ENCODE assay signal across 10 cellular contexts in the genomic region with DNA sequence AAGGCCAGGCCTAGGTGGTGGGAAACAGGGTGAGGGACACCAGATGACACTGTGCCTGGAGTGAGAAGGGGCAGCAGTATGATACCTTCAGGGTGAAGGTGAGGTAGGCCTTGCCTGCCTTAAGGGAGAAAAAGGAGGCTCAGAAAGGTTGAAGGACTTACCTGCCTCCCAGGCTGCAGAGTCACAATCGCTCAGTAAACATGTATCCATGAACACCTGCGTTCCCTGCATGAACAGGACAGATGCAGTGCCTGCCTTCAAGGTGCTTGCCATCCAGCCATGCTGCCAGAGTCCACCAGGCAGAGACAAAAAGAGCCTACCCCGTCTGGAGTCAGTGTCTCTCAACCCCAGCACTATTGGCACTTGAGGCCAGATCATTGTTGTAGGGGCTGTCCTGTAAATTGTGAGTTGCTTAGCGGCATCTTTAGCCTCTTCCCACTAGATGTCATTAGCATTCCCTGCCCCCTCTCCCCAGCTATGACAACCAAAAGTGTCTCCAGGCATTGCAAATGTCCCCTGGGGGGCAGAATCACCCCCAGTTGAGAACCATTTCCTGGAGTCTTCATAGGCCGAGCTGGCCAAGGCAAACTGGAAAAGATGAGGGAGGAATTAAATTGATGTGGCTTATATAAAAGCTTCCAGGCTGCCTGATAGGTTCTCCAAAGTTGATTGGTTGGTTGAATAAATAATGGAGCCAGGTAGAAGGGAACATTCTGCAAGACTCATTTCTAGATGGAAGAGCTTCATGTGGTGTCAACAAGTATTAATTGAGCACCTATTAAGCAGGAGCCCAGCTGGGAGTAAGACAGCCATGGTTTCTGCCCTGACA. TPM values are rescaled to one million over a fixed set of nuclear protein-coding genes. Genes with fewer than 3 reads are reported as not detected.
DNase-seq lines count a peak whose midpoint lies in the region; ATAC-seq and TF ChIP-seq lines count a peak whose summit lies in the region.
"Had no signal": no experiment of that assay in that cellular context is flagged by ENCODE, and none has a peak within 500 bp of the region (broad histone marks: within the 10 kb centered on the region; RNA-seq: fewer than 3 reads in every experiment).

No MANE protein-coding gene starts in this region.

- peak overlapping the region; percentile 99 for H3K4me2 ChIP-seq in BLaER1

- DNase-seq in breast epithelium (ENCODE audit: low spot score in 2 of 2) (no peak), natural killer cell (no peak), NCI-H2171 treated with DMSO at 0.1 percent for 48 hours (lab: John Stamatoyannopoulos, UW) (no peak), DMS114 treated with DMSO at 0.1 percent for 48 hours (lab: John Stamatoyannopoulos, UW; ENCODE audit: unreplicated experiment) (no peak), OCI-M2 (lab: John Stamatoyannopoulos, UW; ENCODE audit: unreplicated experiment) (no peak), left ventricle myocardium superior (no peak)
- DNase-seq: stimulated activated CD4-positive, alpha-beta T cell treated with anti-CD3 and anti-CD28 coated beads, Interleukin-15, amount 100 ng/mL, for 24 hours had no signal

- no peaks in the 10 kb centered on the region for H3K36me3 Mint-ChIP-seq in natural killer cell

- H3K4me1 Mint-ChIP-seq in natural killer cell: peaks cover 21 to 39% of the 10 kb centered on the region in 2 donors

- H4K20me1 ChIP-seq in BLaER1: peaks cover 18% of the 10 kb centered on the region; the same call in 1 of the 2 replicates

- H3K36me3 ChIP-seq in BLaER1 (peaks cover 6% of the 10 kb centered on the region; the same call in 1 of the 2 replicates), HUES48 (ENCODE audit: control insufficient read depth, insufficient read depth, low read length) (no peaks in the 10 kb centered on the region), breast epithelium (no peaks in the 10 kb centered on the region)

- H3K4me1 ChIP-seq in BLaER1: peaks cover 32% of the 10 kb centered on the region
- peaks cover 12% of the 10 kb centered on the region; the same call in 1 of the 2 replicates for H3K4me1 ChIP-seq in HUES48 (ENCODE audit: control insufficient read depth, insufficient read depth, low read length)
- H3K4me1 ChIP-seq in breast epithelium: peaks cover 0 to 10% of the 10 kb centered on the region in 2 donors

- ATAC-seq in natural killer cell: no peak
- no peak for ATAC-seq in left ventricle myocardium superior

- peak overlapping the region in 1 of 2 donors; percentile 44 for H3K27ac Mint-ChIP-seq in natural killer cell

- TF ChIP-seq CTCF in breast epithelium (IDR thresholded peaks at IDR 0.05): no peak
- no peak for TF ChIP-seq CTCF in natural killer cell (IDR thresholded peaks at IDR 0.05)

- H3K9me3 Mint-ChIP-seq in natural killer cell: no peaks in the 10 kb centered on the region

- no peaks in the 10 kb centered on the region for H3K27me3 ChIP-seq in BLaER1
- no peaks in the 10 kb centered on the region for H3K27me3 ChIP-seq in HUES48 (ENCODE audit: control insufficient read depth, insufficient read depth, low read length)
- no peaks in the 10 kb centered on the region for H3K27me3 ChIP-seq in breast epithelium

- H3K27ac ChIP-seq in BLaER1 (no peak overlapping the region), HUES48 (ENCODE audit: low read depth, low read length) (no peak overlapping the region), breast epithelium (no peak overlapping the region)

- H3K4me3 Mint-ChIP-seq in natural killer cell: peak overlapping the region; percentile 67

- H3K4me3 ChIP-seq in BLaER1: peak overlapping the region; percentile 99
- H3K4me3 ChIP-seq in HUES48 (ENCODE audit: low read depth, low read length): 0 out of 2 replicates have a peak overlapping the region, but pooled peaks have one; percentile 10
- peak overlapping the region in 2 of 3 donors; percentile 95 to 96 for H3K4me3 ChIP-seq in breast epithelium

- H3K9me3 ChIP-seq in BLaER1 (no peaks in the 10 kb centered on the region), HUES48 (ENCODE audit: control insufficient read depth, insufficient read depth, low read length) (no peaks in the 10 kb centered on the region), breast epithelium (no peaks in the 10 kb centered on the region)

- H3K27me3 Mint-ChIP-seq in natural killer cell (ENCODE audit: low read depth in 2 of 2): no peaks in the 10 kb centered on the region

- no peak for TF ChIP-seq POLR2A in breast epithelium (IDR thresholded peaks at IDR 0.05)

- H3K9ac ChIP-seq in BLaER1: no peak overlapping the region
- H3K9ac ChIP-seq in HUES48 (ENCODE audit: low read depth, low read length): no peak overlapping the region

- intact Hi-C loops in breast epithelium (cut with DNase I; ENCODE audit: low total_unique reads) (no loop called here), natural killer cell (cut with micrococcal nuclease) (no loop called here), left ventricle myocardium superior (cut with micrococcal nuclease) (no loop called here)

RNA-seq across cellular contexts. Expression of gene MAP3K10, which starts 1.7 kb away (rescaled TPM):
- total RNA-seq in breast epithelium (10 to 100 TPM in 2 of 3 donors, 1 to 10 TPM in 1; 6.1 to 13.5 (median 10.2) TPM), natural killer cell (10 to 100 TPM; 27.1 to 39.0 (median 36.0) TPM), left ventricle myocardium superior (19.6 TPM)

RNA-seq across cellular contexts. Expression of gene TTC9B, which starts 25.2 kb away (rescaled TPM):
- total RNA-seq in breast epithelium (under 1 TPM in 1 of 3 donors, not detected in 2; 0.29 TPM), natural killer cell (not detected), left ventricle myocardium superior (not detected)
- total RNA-seq: kidney epithelial cell had no signal

RNA-seq across cellular contexts. Expression of gene CCNP, which starts 33.5 kb away (rescaled TPM):
- 1 to 10 TPM in 1 of 3 donors, under 1 TPM in 1, not detected in 1; 0.29 to 2.3 TPM for total RNA-seq in breast epithelium
- total RNA-seq in natural killer cell: 1 to 10 TPM; 1.2 to 1.8 (median 1.2) TPM
- not detected for total RNA-seq in left ventricle myocardium superior

Comparison
In these comparisons a context has a peak if more than half of its experiments do, and no peak if none do; other contexts are left out.
1. H3K4me3 ChIP-seq: peak in every context shown above with its lines; median percentile 99 in BLaER1; 96 in breast epithelium; 10 in HUES48.